1 cellular context compared by ENCODE assay signal in the genomic region with DNA sequence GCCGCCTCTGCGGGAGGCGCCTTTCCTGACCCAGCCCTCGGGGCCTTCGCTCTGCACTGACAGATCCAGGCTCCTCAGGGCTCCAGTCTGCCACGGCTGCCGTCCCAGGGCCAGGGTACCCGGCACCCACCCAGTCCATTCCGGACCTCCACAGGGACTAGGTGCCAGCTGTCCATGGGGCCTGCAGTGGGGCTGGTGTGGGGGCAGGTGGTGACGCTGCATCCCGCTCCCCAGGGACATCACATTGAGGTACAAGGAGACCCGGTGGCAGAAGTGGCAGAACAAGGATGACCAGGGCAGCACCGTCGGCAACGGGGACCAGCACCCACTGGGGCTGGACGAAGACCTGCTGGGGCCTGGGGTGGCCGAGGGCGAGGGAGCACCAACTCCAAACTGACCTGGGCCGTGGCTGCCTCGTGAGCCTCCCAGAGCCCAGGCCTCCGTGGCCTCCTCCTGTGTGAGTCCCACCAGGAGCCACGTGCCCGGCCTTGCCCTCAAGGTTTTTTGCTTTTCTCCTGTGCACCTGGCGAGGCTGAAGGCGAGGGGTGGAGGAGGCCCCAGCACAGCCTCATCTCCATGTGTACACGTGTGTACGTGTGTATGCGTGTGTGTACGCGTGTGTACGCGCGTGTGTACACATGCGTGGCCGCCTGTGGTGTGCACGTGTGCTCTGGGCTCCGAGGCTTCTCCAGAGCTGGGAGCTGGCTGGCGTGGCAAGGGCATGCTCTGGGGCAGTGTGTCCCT.
TF ChIP-seq lines count a peak whose summit lies in the region.

No MANE protein-coding gene starts in this region.

TF ChIP-seq in K562, 482 proteins besides CTCF, POLR2A, EP300 and RAD21:
- TF ChIP-seq ZC3H8 (IDR thresholded peaks at IDR 0.05) (no peak), POLR2G (IDR thresholded peaks at IDR 0.05; ENCODE audit: low read depth, low read length) (peak; percentile 24; the same call in 1 of the 2 replicates), IRF9 (tag; IDR thresholded peaks at IDR 0.05) (no peak), GATA2 (CRISPR knock-in tag; IDR thresholded peaks at IDR 0.05) (no peak), KDM1A (IDR thresholded peaks at IDR 0.05) (peak in 1 of 2 experiments; percentile 68; a peak in 1 of 4 replicates)
